20 cellular contexts compared by ENCODE assay signal in the genomic region with DNA sequence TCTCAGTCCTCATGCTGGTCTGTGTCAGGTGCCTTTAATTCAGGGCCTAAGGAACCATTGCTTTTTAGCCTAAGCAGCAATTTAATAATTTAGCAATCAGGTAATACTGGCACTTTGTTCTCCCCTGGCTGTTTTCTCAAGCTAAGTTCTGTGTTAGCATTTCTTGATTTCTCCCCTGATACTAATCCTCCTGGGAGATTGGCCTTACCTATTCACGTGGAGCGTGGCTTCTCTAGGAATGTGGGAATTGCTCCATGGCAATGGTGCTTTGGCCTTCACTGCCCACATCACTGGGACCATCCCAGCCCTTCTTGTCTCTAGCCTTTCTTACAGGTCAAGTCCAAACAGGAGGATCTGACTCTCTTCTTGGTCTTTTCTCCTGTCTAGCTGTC. TPM values are rescaled to one million over a fixed set of nuclear protein-coding genes. Genes with fewer than 3 reads are reported as not detected.
DNase-seq lines count a peak whose midpoint lies in the region; ATAC-seq, FAIRE-seq and TF ChIP-seq lines count a peak whose summit lies in the region.
"Had no signal": no experiment of that assay in that cellular context is flagged by ENCODE, and none has a peak within 500 bp of the region (broad histone marks: within the 10 kb centered on the region; RNA-seq: fewer than 3 reads in every experiment).

No MANE protein-coding gene starts in this region.

- TF ChIP-seq RAD21 in HepG2 (CRISPR knock-in tag; IDR thresholded peaks at IDR 0.05) = no peak

- TF ChIP-seq CTCF in C4-2B (conservative IDR thresholded peaks at IDR 0.05) (no peak), PC-9 (conservative IDR thresholded peaks at IDR 0.05) (no peak), HepG2 (CRISPR knock-in tag; IDR thresholded peaks at IDR 0.05) (no peak), gastrocnemius medialis (IDR thresholded peaks at IDR 0.05 in 4 of 5, conservative IDR thresholded peaks at IDR 0.05 in 1 of 5) (no peak)

- DNase-seq in PC-9 (no peak), HepG2 (ENCODE audit: low spot score) (no peak), gastrocnemius medialis (no peak), NCI-H1436 (lab: John Stamatoyannopoulos, UW) (no peak), NCI-H1694 treated with DMSO at 0.1 percent for 48 hours (lab: John Stamatoyannopoulos, UW) (no peak), activated T-cell treated with anti-CD3 and anti-CD28 coated beads for 4 hours (no peak)
- DNase-seq in stimulated activated naive CD4-positive, alpha-beta T cell treated with Interleukin-2 at 50 U/mL for 16 hours (lab: John Stamatoyannopoulos, UW) = no peak
- DNase-seq: activated naive CD4-positive, alpha-beta T cell treated with anti-CD3 and anti-CD28 coated beads, Interleukin-2, amount 50 U/mL, for 16 hours; activated T-cell treated with anti-CD3 and anti-CD28 coated beads, Interleukin-2, amount 50 U/mL, for 48 hours; GDM1; NCI-H446 treated with DMSO at 0.1 percent for 48 hours; NK-92 treated with Interleukin-12 subunit alpha and Interleukin-12 subunit beta, amount 100 ng/mL, for 24 hours; stimulated activated CD8-positive, alpha-beta memory T cell treated with anti-CD3 and anti-CD28 coated beads, Interleukin-4, amount 100 ng/mL, for 48 hours; T1000 had no signal

- no peaks in the 10 kb centered on the region for H3K9me2 ChIP-seq in PC-9 (ENCODE audit: insufficient read depth)

- H3K27ac ChIP-seq in C4-2B (peak overlapping the region; percentile 69), PC-9 (peak overlapping the region; percentile 65), HepG2 (ENCODE audit: extremely low read length, insufficient read depth, low read length) (peak overlapping the region; percentile 64), gastrocnemius medialis (peak overlapping the region; percentile 66 to 90 (median 72))
- H3K27ac ChIP-seq: ascending aorta, KMS-11, neutrophil had no signal

- CTCF ChIA-PET in PC-9 (lab: Charles Lee) = no interaction called here
- CTCF ChIA-PET in HepG2 (lab: Yijun Ruan, JAX; ENCODE audit: low intra/inter-chr PET ratio, low total read pairs) = no interaction called here

- FAIRE-seq in HepG2 (lab: Jason Lieb, UNC) = no peak

- peaks cover 24% of the 10 kb centered on the region; the same call in 1 of the 2 replicates for H3F3A ChIP-seq in PC-9 (ENCODE audit: insufficient read depth, low read depth)

- H3K4me1 ChIP-seq in PC-9 (replicated peaks; ENCODE audit: insufficient read depth) (peaks cover 50% of the 10 kb centered on the region), HepG2 (ENCODE audit: insufficient read depth, low read length) (peaks cover 57% of the 10 kb centered on the region), gastrocnemius medialis (peaks cover 49 to 52% of the 10 kb centered on the region in 2 donors)

- H3K4me2 ChIP-seq in PC-9 (peak overlapping the region; percentile 43), HepG2 (ENCODE audit: low read depth, low read length) (peak overlapping the region; percentile 57)
- H3K4me2 ChIP-seq: KMS-11 had no signal

- in situ Hi-C loops in HepG2 (cut with HindIII; ENCODE audit: extremely low pct_ligation_motif_present, low pct_unique_long_range_greater_than_20kb) = no loop called here
- in situ Hi-C loops in gastrocnemius medialis (cut with MboI; ENCODE audit: low sequenced_read_pairs in 4 of 4) = no loop called here

- H3K79me2 ChIP-seq in PC-9 (ENCODE audit: low read depth) (peaks cover 100% of the 10 kb centered on the region), HepG2 (ENCODE audit: insufficient read depth, low read length) (peaks cover 93% of the 10 kb centered on the region)

- POLR2A ChIA-PET in PC-9 (lab: Charles Lee; ENCODE audit: unreplicated experiment) = interaction anchor here (0.6 kb wide), 1 partner anchor 42 kb away, joined by 4 read pairs; no protein-coding TSS in a partner anchor
- POLR2A ChIA-PET in HepG2 (lab: Yijun Ruan, JAX) = interaction anchor here (0.9 to 1.3 kb wide), 3 partner anchors 9 to 63 kb away, joined by 3 to 4 read pairs (median 4); no protein-coding TSS in a partner anchor

- peaks cover 3% of the 10 kb centered on the region; the same call in 1 of the 2 replicates for H4K20me1 ChIP-seq in PC-9 (ENCODE audit: insufficient read depth)
- peaks cover 54% of the 10 kb centered on the region for H4K20me1 ChIP-seq in HepG2 (ENCODE audit: insufficient read depth, low read length)

- ATAC-seq in HepG2 (peak; percentile 13), gastrocnemius medialis (peak in 1 of 2 donors; percentile 19)
- ATAC-seq: CD8-positive, alpha-beta T cell had no signal

- H3K27me3 ChIP-seq in PC-9 (ENCODE audit: insufficient read depth, low read depth) (no peaks in the 10 kb centered on the region), HepG2 (ENCODE audit: control insufficient read depth in 1 of 2, insufficient read depth in 2 of 2, low read length in 2 of 2) (no peaks in the 10 kb centered on the region), gastrocnemius medialis (no peaks in the 10 kb centered on the region)
- H3K27me3 ChIP-seq: ascending aorta, neutrophil, suprapubic skin had no signal

- no TSS peak for BruUV-seq in PC-9 (replicated peaks; lab: Mats Ljungman, UMichigan)
- BruUV-seq in HepG2 (replicated peaks; lab: Mats Ljungman, UMichigan) = no TSS peak

- H3K9me3 ChIP-seq in PC-9 (ENCODE audit: insufficient read depth, low read depth) (no peaks in the 10 kb centered on the region), HepG2 (ENCODE audit: low read length) (no peaks in the 10 kb centered on the region), gastrocnemius medialis (no peaks in the 10 kb centered on the region)
- H3K9me3 ChIP-seq: ascending aorta, neutrophil, suprapubic skin had no signal

- intact Hi-C loops in PC-9 (cut with micrococcal nuclease; ENCODE audit: unreplicated experiment) (no loop called here), HepG2 (cut with micrococcal nuclease; ENCODE audit: unreplicated experiment) (no loop called here), gastrocnemius medialis (cut with DNase I; ENCODE audit: low total_unique reads) (loop anchor here (5.0 kb wide), 1 partner anchor 53 kb away; no protein-coding TSS in a partner anchor)

- no peak for TF ChIP-seq POLR2A in HepG2 (IDR thresholded peaks at IDR 0.05; ENCODE audit: insufficient read depth in 1 of 2, low read depth in 2 of 2, low read length in 2 of 2)
- TF ChIP-seq POLR2A in gastrocnemius medialis (IDR thresholded peaks at IDR 0.05) = no peak

- H2AFZ ChIP-seq in PC-9 = no peak overlapping the region
- no peak overlapping the region for H2AFZ ChIP-seq in HepG2 (ENCODE audit: low read length)

- TF ChIP-seq EP300 in HepG2 (IDR thresholded peaks at IDR 0.05; ENCODE audit: low read depth in 2 of 2, low read length in 2 of 2) (no peak), HepG2 (CRISPR knock-in tag; IDR thresholded peaks at IDR 0.05; ENCODE audit: borderline replicate concordance) (no peak)

- H3K4me3 ChIP-seq in PC-9 = no peak overlapping the region
- H3K4me3 ChIP-seq in HepG2 (replicated peaks in 1 of 3; ENCODE audit: insufficient read depth in 1 of 3, low read depth in 2 of 3, low read length in 3 of 3) = peak overlapping the region in 1 of 3 experiments; percentile 13; a peak in 1 of 6 replicates
- H3K4me3 ChIP-seq in gastrocnemius medialis = no peak overlapping the region
- H3K4me3 ChIP-seq: ascending aorta, suprapubic skin had no signal

- 0 out of 2 replicates have a peak overlapping the region, but pooled peaks have one; percentile 5 for H3K9ac ChIP-seq in HepG2 (ENCODE audit: insufficient read depth, low read depth, low read length)
- H3K9ac ChIP-seq: KMS-11 had no signal

- 70% methylated on average over 2 of the region's 2 CpGs for WGBS in HepG2 (ENCODE audit: low lambda C conversion rate)

- H3K36me3 ChIP-seq in PC-9 (ENCODE audit: low read depth) (peaks cover 9% of the 10 kb centered on the region; the same call in 1 of the 2 replicates), HepG2 (replicated peaks in 1 of 2; ENCODE audit: control insufficient read depth in 1 of 2, insufficient read depth in 2 of 2, low read length in 2 of 2) (peaks cover 0 to 8% of the 10 kb centered on the region in 2 experiments; a peak in 2 of 5 replicates), gastrocnemius medialis (no peaks in the 10 kb centered on the region)
- H3K36me3 ChIP-seq: ascending aorta, neutrophil, suprapubic skin had no signal

TF ChIP-seq in HepG2, 621 proteins besides CTCF, POLR2A, EP300 and RAD21 (continues in another document):
- TF ChIP-seq GPN1 (CRISPR knock-in tag; IDR thresholded peaks at IDR 0.05; ENCODE audit: borderline replicate concordance) = no peak

RNA-seq across cellular contexts. Expression of a gene that starts 55.7 kb away (rescaled TPM):
- total RNA-seq in PC-9 (2021) (64.4 and 79.3 TPM in 2 replicates), HepG2 (2016; rRNA removed; fragmentation: Illumina TruSeq; extraction: Trizol) (32.3 and 43.9 TPM in 2 replicates), gastrocnemius medialis (10 to 100 TPM; 21.7 to 37.1 (median 30.2) TPM)
- 46.2 and 52.2 TPM in 2 replicates for total RNA-seq in HepG2 (2016; cell fraction: cytosol; rRNA removed; fragmentation: Illumina TruSeq; extraction: Trizol; ENCODE audit: low read depth)
- total RNA-seq in HepG2 (2016; cell fraction: insoluble cytoplasmic fraction; rRNA removed; fragmentation: Illumina TruSeq; extraction: Trizol) = 26.3 and 43.8 TPM in 2 replicates
- 73.9 and 84.0 TPM in 2 replicates for total RNA-seq in HepG2 (2016; cell fraction: membrane; rRNA removed; fragmentation: Illumina TruSeq; extraction: Trizol)
- total RNA-seq in HepG2 (2016; cell fraction: nucleus; rRNA removed; fragmentation: Illumina TruSeq; extraction: Trizol) = 34.9 and 38.5 TPM in 2 replicates
- 57.8 and 58.7 TPM in 2 replicates for polyA plus RNA-seq in HepG2 (2011; rRNA removed)
- polyA plus RNA-seq in HepG2 (2011; cell fraction: cytosol; rRNA removed) = 49.3 and 50.7 TPM in 2 replicates
- 53.8 and 60.6 TPM in 2 replicates for polyA plus RNA-seq in HepG2 (2011; cell fraction: nucleus; rRNA removed)
- polyA plus RNA-seq in HepG2 (2012) = 60.3 and 61.1 TPM in 2 replicates
- 58.2 and 74.1 TPM in 2 replicates for polyA plus RNA-seq in HepG2 (2016; cell fraction: cytosol; fragmentation: Illumina TruSeq; extraction: Trizol; ENCODE audit: low read depth)
- polyA plus RNA-seq in HepG2 (2016; cell fraction: insoluble cytoplasmic fraction; fragmentation: Illumina TruSeq; extraction: Trizol; ENCODE audit: low read depth) = 57.0 and 68.2 TPM in 2 replicates
- 93.8 and 103 TPM in 2 replicates for polyA plus RNA-seq in HepG2 (2016; cell fraction: membrane; fragmentation: Illumina TruSeq; extraction: Trizol; ENCODE audit: low read depth)
- polyA plus RNA-seq in HepG2 (2016; cell fraction: nucleus; fragmentation: Illumina TruSeq; extraction: Trizol; ENCODE audit: insufficient read depth, low read depth) = 95.3 and 97.7 TPM in 2 replicates
- 21.3 and 56.1 TPM in 2 replicates for polyA minus RNA-seq in HepG2 (2011; rRNA and poly(A)+ RNA removed; ENCODE audit: low replicate concordance)
- polyA minus RNA-seq in HepG2 (2011; cell fraction: cytosol; rRNA and poly(A)+ RNA removed) = 36.5 and 37.9 TPM in 2 replicates
- 56.4 and 57.4 TPM in 2 replicates for polyA minus RNA-seq in HepG2 (2011; cell fraction: nucleus; rRNA and poly(A)+ RNA removed)
